8 cellular contexts compared by ENCODE assay signal in genomic region chr20:25696384-25697131, GRCh38. TPM values are rescaled to one million over a fixed set of nuclear protein-coding genes. Genes with fewer than 3 reads are reported as not detected.
DNase-seq lines count a peak whose midpoint lies in the region; ATAC-seq, FAIRE-seq and TF ChIP-seq lines count a peak whose summit lies in the region.

Gene ZNF337, minus strand, starts transcription at chr20:25696853. Its CDS starts 10,436 bp downstream, at chr20:25686417.

- peak; percentile 97 for FAIRE-seq in GM12892 (lab: Jason Lieb, UNC)

- H3K4me1 ChIP-seq in adrenal gland (replicated peaks in 1 of 2): peaks cover 13 to 19% of the 10 kb centered on the region in 2 donors
- H3K4me1 ChIP-seq in heart right ventricle: peaks cover 0 to 25% (median 16%) of the 10 kb centered on the region in 9 donors
- peaks cover 7 to 20% (median 12%) of the 10 kb centered on the region in 4 donors for H3K4me1 ChIP-seq in upper lobe of left lung

- H3K36me3 ChIP-seq in adrenal gland (replicated peaks in 1 of 2): peaks cover 0 to 5% of the 10 kb centered on the region in 2 donors
- H3K36me3 ChIP-seq in heart right ventricle: peaks cover 0 to 10% (median 0%) of the 10 kb centered on the region in 9 donors
- no peaks in the 10 kb centered on the region for H3K36me3 ChIP-seq in upper lobe of left lung

- TF ChIP-seq CTCF in adrenal gland (IDR thresholded peaks at IDR 0.05): peak in 1 of 6 experiments; percentile 31
- TF ChIP-seq CTCF in heart right ventricle (IDR thresholded peaks at IDR 0.05): peak in 5 of 9 donors; percentile 12 to 47 (median 32)
- peak in 3 of 6 experiments; percentile 17 to 51 (median 48) for TF ChIP-seq CTCF in upper lobe of left lung (IDR thresholded peaks at IDR 0.05)

- H3K27me3 ChIP-seq in adrenal gland (no peaks in the 10 kb centered on the region), heart right ventricle (no peaks in the 10 kb centered on the region), upper lobe of left lung (no peaks in the 10 kb centered on the region)

- ATAC-seq in HG02852 (IDR thresholded peaks at IDR 0.05; ENCODE audit: unreplicated experiment) (peak; percentile 97), heart right ventricle (peak; percentile 100), upper lobe of left lung (ENCODE audit: low FRiP score in 2 of 2) (peak; percentile 100)

- WGBS in adrenal gland, 4 donors: 0% methylated on average over 4 to 81 of the region's 81 CpGs
- 0 to 1% methylated on average over 77 to 81 of the region's 81 CpGs for WGBS in heart right ventricle, 2 donors
- 0 to 2% methylated on average over 11 to 42 of the region's 81 CpGs for WGBS in upper lobe of left lung, 2 donors

- DNase-seq in GM12892 (ENCODE audit: insufficient read length) (peak; percentile 92), NCI-H146 (lab: John Stamatoyannopoulos, UW) (peak; percentile 98), T-helper 1 cell (peak; percentile 82 to 95 (median 87)), adrenal gland (peak; percentile 95 to 98 (median 97)), heart right ventricle (peak; percentile 96 to 97), posterior cingulate gyrus (peak; percentile 91 to 99 (median 95)), upper lobe of left lung (peak; percentile 97)

- TF ChIP-seq EP300 in upper lobe of left lung (IDR thresholded peaks at IDR 0.05): peak in 2 of 4 donors; percentile 32 to 68

- H3K27ac ChIP-seq in adrenal gland: peak within 1 kb of the TSS; percentile 71 to 96 (median 91)
- H3K27ac ChIP-seq in heart right ventricle: peak within 1 kb of the TSS; percentile 78 to 96 (median 92)
- peak within 1 kb of the TSS; percentile 88 to 94 (median 92) for H3K27ac ChIP-seq in upper lobe of left lung

- TF ChIP-seq POLR2A in GM12892 (IDR thresholded peaks at IDR 0.05; ENCODE audit: low read depth, low read length): peak; percentile 79; the same call in 1 of the 2 replicates
- TF ChIP-seq POLR2A in adrenal gland (IDR thresholded peaks at IDR 0.05): peak; percentile 73 to 89
- TF ChIP-seq POLR2A in upper lobe of left lung (IDR thresholded peaks at IDR 0.05): peak in 3 of 4 donors; percentile 49 to 82 (median 62)

- H3K4me3 ChIP-seq in adrenal gland (peak within 1 kb of the TSS; percentile 85 to 98 (median 95)), heart right ventricle (peak within 1 kb of the TSS; percentile 75 to 99 (median 90)), upper lobe of left lung (peak within 1 kb of the TSS; percentile 93 to 97 (median 95))

- H3K9me3 ChIP-seq in adrenal gland (replicated peaks in 1 of 3): peaks cover 0 to 10% (median 0%) of the 10 kb centered on the region in 3 donors
- peaks cover 0 to 27% (median 11%) of the 10 kb centered on the region in 11 donors for H3K9me3 ChIP-seq in heart right ventricle
- peaks cover 0 to 13% (median 0%) of the 10 kb centered on the region in 4 donors for H3K9me3 ChIP-seq in upper lobe of left lung

- intact Hi-C loops in adrenal gland (cut with DNase I) (loop anchor here in 1 of 2 donors (10.0 kb wide), 1 partner anchor 72 kb away; the partner anchor contains the start of gene NANP), heart right ventricle (cut with DNase I) (loop anchor here in 4 of 10 donors (2.0 to 5.0 kb wide), 2 partner anchors 54 to 74 kb away; partner anchors contain the start of gene NANP (in 3 of the 4)), posterior cingulate gyrus (cut with DNase I) (loop anchor here (1.0 to 5.0 kb wide), 2 partner anchors 72 to 171 kb away; partner anchors contain the start of gene NANP)

RNA-seq across cellular contexts. Expression of gene ZNF337, which starts in this region (rescaled TPM):
- polyA plus RNA-seq in GM12892 (2012; ENCODE audit: missing spikeins): 17.7 TPM
- total RNA-seq in adrenal gland: 10 to 100 TPM in 4 of 8 donors, 1 to 10 TPM in 4; 7.1 to 18.7 (median 10.0) TPM
- 10 to 100 TPM; 11.6 to 29.4 (median 22.2) TPM for polyA plus RNA-seq in adrenal gland
- 1 to 10 TPM; 5.9 to 8.6 (median 7.4) TPM for total RNA-seq in heart right ventricle
- 10 to 100 TPM in 1 of 2 donors, 1 to 10 TPM in 1; 5.4 to 17.1 TPM for polyA plus RNA-seq in heart right ventricle
- 10 to 100 TPM; 10.8 to 41.9 (median 14.5) TPM for total RNA-seq in upper lobe of left lung

Comparison
In these comparisons a context has a peak if more than half of its experiments do, and no peak if none do; other contexts are left out.
1. Peak in every context shown above with its lines: DNase-seq, ATAC-seq, H3K4me3 ChIP-seq and H3K27ac ChIP-seq.